In genomic region chr17:5033352-5034015, GRCh38 we compare ENCODE assay signal across 1 cellular context.
TF ChIP-seq lines count a peak whose summit lies in the region.

No MANE protein-coding gene starts in this region.

TF ChIP-seq in H1, 55 proteins besides CTCF, POLR2A, EP300 and RAD21:
- TF ChIP-seq NANOG (IDR thresholded peaks at IDR 0.05; ENCODE audit: insufficient read depth, low read depth, low read length, poor library complexity, severe bottlenecking) (no peak), CEBPB (IDR thresholded peaks at IDR 0.05; ENCODE audit: low read depth, low read length) (no peak), CBX8 (IDR thresholded peaks at IDR 0.05; ENCODE audit: borderline replicate concordance, low read depth, low read length) (no peak), BRCA1 (IDR thresholded peaks at IDR 0.05; ENCODE audit: low read depth, low read length) (no peak), TAF1 (IDR thresholded peaks at IDR 0.05; ENCODE audit: low read depth, low read length) (no peak), RBBP5 (IDR thresholded peaks at IDR 0.05; ENCODE audit: borderline replicate concordance, low read depth, low read length) (no peak), CTBP2 (IDR thresholded peaks at IDR 0.05; ENCODE audit: borderline replicate concordance, insufficient read depth, insufficient read length, low read length) (no peak), USF2 (IDR thresholded peaks at IDR 0.05; ENCODE audit: low read length) (no peak)
